Comparison of ENCODE assay signal across 14 cellular contexts in genomic region chrX:54423161-54423888, GRCh38. TPM values are rescaled to one million over a fixed set of nuclear protein-coding genes. Genes with fewer than 3 reads are reported as not detected.
A peak's percentile ranks its signal among the peaks of the same experiment; 100 is the strongest.
DNase-seq lines count a peak whose midpoint lies in the region; FAIRE-seq and TF ChIP-seq lines count a peak whose summit lies in the region.
"Had no signal": no experiment of that assay in that cellular context is flagged by ENCODE, and none has a peak within 500 bp of the region (broad histone marks: within the 10 kb centered on the region; RNA-seq: fewer than 3 reads in every experiment).

No MANE protein-coding gene starts in this region.

- no peaks in the 10 kb centered on the region for H3K36me3 Mint-ChIP-seq in astrocyte (ENCODE audit: low read depth, unreplicated experiment)
- H3K36me3 Mint-ChIP-seq: CD4-positive, CD25-positive, alpha-beta regulatory T cell had no signal

- no peaks in the 10 kb centered on the region for H3F3A ChIP-seq in SK-N-SH (replicated peaks; ENCODE audit: insufficient read depth)

- no peak overlapping the region for H3K4me3 Mint-ChIP-seq in astrocyte (ENCODE audit: unreplicated experiment)
- H3K4me3 Mint-ChIP-seq: CD4-positive, CD25-positive, alpha-beta regulatory T cell had no signal

- TF ChIP-seq CTCF in GM12864 (IDR thresholded peaks at IDR 0.05; ENCODE audit: low read depth, low read length, missing control alignments) (peak; percentile 39), astrocyte (IDR thresholded peaks at IDR 0.05; ENCODE audit: insufficient read depth, low read depth, low read length) (no peak), SK-N-SH (IDR thresholded peaks at IDR 0.05) (no peak), kidney (IDR thresholded peaks at IDR 0.05; ENCODE audit: borderline replicate concordance, extremely low read depth, insufficient read depth) (no peak)

- no peaks in the 10 kb centered on the region for H3K79me2 ChIP-seq in astrocyte (ENCODE audit: insufficient read depth, low read length)
- H3K79me2 ChIP-seq in SK-N-SH (ENCODE audit: insufficient read depth) = no peaks in the 10 kb centered on the region

- H3K27ac Mint-ChIP-seq in astrocyte (ENCODE audit: unreplicated experiment) = no peak overlapping the region
- H3K27ac Mint-ChIP-seq: CD4-positive, CD25-positive, alpha-beta regulatory T cell had no signal

- H3K4me1 Mint-ChIP-seq in astrocyte (ENCODE audit: low read depth, unreplicated experiment) = no peaks in the 10 kb centered on the region
- H3K4me1 Mint-ChIP-seq: CD4-positive, CD25-positive, alpha-beta regulatory T cell had no signal

- DNase-seq in GM12864 (ENCODE audit: low read depth) = no peak
- DNase-seq in H7 = peak; percentile 74
- DNase-seq in astrocyte (ENCODE audit: low read depth) = no peak
- DNase-seq in iris pigment epithelial cell (ENCODE audit: low read depth) = peak; percentile 9
- no peak for DNase-seq in SK-N-SH
- DNase-seq in kidney = no peak
- DNase-seq in dedifferentiated amniotic fluid mesenchymal stem cell (ENCODE audit: extremely low spot score) = no peak
- no peak for DNase-seq in NCI-H526 treated with DMSO at 0.1 percent for 48 hours (lab: John Stamatoyannopoulos, UW)
- DNase-seq: GDM1, mesenchymal stem cell, NCI-H2081 treated with DMSO at 0.1 percent for 48 hours had no signal

- H3K27me3 Mint-ChIP-seq in astrocyte (ENCODE audit: low read depth, unreplicated experiment) = no peaks in the 10 kb centered on the region

- H3K9ac ChIP-seq in astrocyte (ENCODE audit: low read length) = no peak overlapping the region
- no peak overlapping the region for H3K9ac ChIP-seq in SK-N-SH
- H3K9ac ChIP-seq in kidney (ENCODE audit: low read length in 2 of 2) = no peak overlapping the region

- H3K9me3 ChIP-seq in astrocyte (ENCODE audit: insufficient read depth, low read depth, low read length) (no peaks in the 10 kb centered on the region), SK-N-SH (no peaks in the 10 kb centered on the region), kidney (ENCODE audit: control insufficient read depth in 1 of 2, low read length in 2 of 2) (no peaks in the 10 kb centered on the region)
- H3K9me3 ChIP-seq: tibial nerve had no signal

- TF ChIP-seq RAD21 in SK-N-SH (IDR thresholded peaks at IDR 0.05; ENCODE audit: low read length) = no peak

- H3K36me3 ChIP-seq in H7 (replicated peaks; ENCODE audit: control insufficient read depth, insufficient read depth, low read length) = no peaks in the 10 kb centered on the region
- no peaks in the 10 kb centered on the region for H3K36me3 ChIP-seq in astrocyte (ENCODE audit: insufficient read depth, low read length)
- H3K36me3 ChIP-seq in SK-N-SH (replicated peaks in 1 of 2; ENCODE audit: control insufficient read depth in 1 of 2, insufficient read depth in 2 of 2, low read length in 1 of 2) = no peaks in the 10 kb centered on the region
- H3K36me3 ChIP-seq in kidney (ENCODE audit: control insufficient read depth in 1 of 2, insufficient read depth in 2 of 2, low read length in 2 of 2) = no peaks in the 10 kb centered on the region
- H3K36me3 ChIP-seq: tibial nerve had no signal

- H3K27ac ChIP-seq in astrocyte (ENCODE audit: low read depth, low read length) = no peak overlapping the region
- no peak overlapping the region for H3K27ac ChIP-seq in SK-N-SH (ENCODE audit: low read depth in 2 of 2, low read length in 1 of 2)
- no peak overlapping the region for H3K27ac ChIP-seq in kidney (ENCODE audit: low read depth in 2 of 2, low read length in 2 of 2)
- H3K27ac ChIP-seq: tibial nerve had no signal

- TF ChIP-seq EP300 in SK-N-SH (IDR thresholded peaks at IDR 0.05; ENCODE audit: borderline replicate concordance in 1 of 2, low read depth in 1 of 2, low read length in 1 of 2) = no peak

- intact Hi-C loops in kidney (cut with DNase I) = no loop called here

- 45% methylated on average over 10 of the region's 14 CpGs for WGBS in SK-N-SH (ENCODE audit: low lambda C conversion rate)

- H3K4me1 ChIP-seq in astrocyte (ENCODE audit: insufficient read depth, low read length) = no peaks in the 10 kb centered on the region
- H3K4me1 ChIP-seq in SK-N-SH (ENCODE audit: control insufficient read depth in 1 of 2, insufficient read depth in 2 of 2, low read depth in 1 of 2, low read length in 1 of 2) = no peaks in the 10 kb centered on the region
- H3K4me1 ChIP-seq in kidney (ENCODE audit: control insufficient read depth in 1 of 2, insufficient read depth in 1 of 2, low read depth in 1 of 2, low read length in 2 of 2) = no peaks in the 10 kb centered on the region
- H3K4me1 ChIP-seq: tibial nerve had no signal

- no peaks in the 10 kb centered on the region for H3K9me3 Mint-ChIP-seq in astrocyte (ENCODE audit: unreplicated experiment)

- H3K4me2 ChIP-seq in astrocyte (ENCODE audit: low read length) (no peak overlapping the region), SK-N-SH (no peak overlapping the region)

- CTCF ChIA-PET in SK-N-SH (lab: Yijun Ruan, JAX) = no interaction called here

- H4K20me1 ChIP-seq in astrocyte (ENCODE audit: insufficient read depth, low read length) (no peaks in the 10 kb centered on the region), SK-N-SH (ENCODE audit: insufficient read depth) (no peaks in the 10 kb centered on the region)

- POLR2A ChIA-PET in SK-N-SH (lab: Yijun Ruan, JAX) = no interaction called here

- no peak overlapping the region for H3K4me3 ChIP-seq in GM12864 (ENCODE audit: low read depth, low read length)
- H3K4me3 ChIP-seq in H7 (ENCODE audit: insufficient read depth, low read depth, low read length) = no peak overlapping the region
- H3K4me3 ChIP-seq in astrocyte (ENCODE audit: insufficient read depth, low read depth, low read length) = no peak overlapping the region
- H3K4me3 ChIP-seq in SK-N-SH (ENCODE audit: low read depth in 2 of 2, low read length in 1 of 2) = no peak overlapping the region
- H3K4me3 ChIP-seq in kidney (ENCODE audit: low read length in 2 of 2) = no peak overlapping the region
- H3K4me3 ChIP-seq: tibial nerve had no signal

- H3K9me2 ChIP-seq in SK-N-SH = no peaks in the 10 kb centered on the region

- H2AFZ ChIP-seq in astrocyte (ENCODE audit: low read depth, low read length) (no peak overlapping the region), SK-N-SH (ENCODE audit: low read depth) (no peak overlapping the region)

- H3K27me3 ChIP-seq in H7 (ENCODE audit: control insufficient read depth, insufficient read depth, low read length) (no peaks in the 10 kb centered on the region), astrocyte (ENCODE audit: insufficient read depth, low read length) (no peaks in the 10 kb centered on the region), SK-N-SH (ENCODE audit: insufficient read depth) (no peaks in the 10 kb centered on the region)
- H3K27me3 ChIP-seq: tibial nerve had no signal

- FAIRE-seq in astrocyte (lab: Jason Lieb, UNC) = peak; percentile 82
- FAIRE-seq in kidney (lab: Jason Lieb, UNC) = no peak
- FAIRE-seq: bronchial epithelial cell had no signal

TF ChIP-seq in SK-N-SH, 30 proteins besides CTCF, POLR2A, EP300 and RAD21:
- no peak for TF ChIP-seq CHD2 (IDR thresholded peaks at IDR 0.05; ENCODE audit: low read length, partially characterized antibody)
- TF ChIP-seq USF2 (IDR thresholded peaks at IDR 0.05; ENCODE audit: borderline replicate concordance, low read depth, low read length) = no peak
- TF ChIP-seq FOXM1 (IDR thresholded peaks at IDR 0.05; ENCODE audit: low read depth) = no peak
- no peak for TF ChIP-seq NRF1 (IDR thresholded peaks at IDR 0.05; ENCODE audit: low read depth, low read length)
- TF ChIP-seq REST (IDR thresholded peaks at IDR 0.05; ENCODE audit: low read depth, low read length) = no peak
- TF ChIP-seq USF1 (IDR thresholded peaks at IDR 0.05; ENCODE audit: borderline replicate concordance, low read depth) = no peak

RNA-seq across cellular contexts. Expression of gene TSR2, which starts 16.9 kb away (rescaled TPM):
- total RNA-seq in H7 (2014; rRNA removed; shearing (Covaris generic)) = 16.2 and 16.3 TPM in 2 replicates
- 25.5 and 28.7 TPM in 2 replicates for total RNA-seq in astrocyte
- polyA plus RNA-seq in SK-N-SH (2012; rRNA removed) = 23.7 and 32.8 TPM in 2 replicates
- polyA plus RNA-seq in SK-N-SH (2012; cell fraction: cytosol; rRNA removed) = 37.7 and 44.8 TPM in 2 replicates
- polyA plus RNA-seq in SK-N-SH (2012; cell fraction: nucleus; rRNA removed) = 14.6 and 16.1 TPM in 2 replicates
- 48.0 TPM for total RNA-seq in kidney
- polyA plus RNA-seq in kidney (ENCODE audit: insufficient read depth, low read depth, low replicate concordance) = 70.2 TPM

Comparison
In these comparisons a context has a peak if more than half of its experiments do, and no peak if none do; other contexts are left out.
1. DNase-seq: peak in H7 (single experiment) and iris pigment epithelial cell (single experiment); none in GM12864 (single experiment), astrocyte (single experiment), SK-N-SH (single experiment), kidney (single experiment), dedifferentiated amniotic fluid mesenchymal stem cell (single experiment) and NCI-H526 treated with DMSO at 0.1 percent for 48 hours (single experiment).